Comparison of ENCODE assay signal across 14 cellular contexts in the genomic region with DNA sequence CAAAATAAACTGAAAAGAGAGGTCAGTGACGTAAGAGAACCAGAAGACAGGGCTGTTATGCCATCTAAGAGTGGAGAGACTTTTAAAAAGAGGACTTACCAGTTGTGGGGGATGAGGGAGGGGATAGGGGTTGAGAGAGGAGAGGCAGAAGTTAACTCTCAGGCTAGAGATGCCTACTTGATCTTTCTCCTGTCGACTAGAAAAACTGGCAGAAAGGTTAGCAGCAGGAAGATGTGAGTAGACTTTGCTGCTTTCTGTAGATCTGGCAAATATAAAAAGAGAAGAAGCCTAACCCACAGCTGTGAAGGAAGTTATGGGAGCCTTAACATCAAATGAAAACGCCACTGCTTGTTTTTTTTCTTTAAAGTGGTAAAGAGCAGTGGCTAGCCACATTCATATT. TPM values are rescaled to one million over a fixed set of nuclear protein-coding genes. Genes with fewer than 3 reads are reported as not detected.
DNase-seq lines count a peak whose midpoint lies in the region; ATAC-seq and TF ChIP-seq lines count a peak whose summit lies in the region.
"Had no signal": no experiment of that assay in that cellular context is flagged by ENCODE, and none has a peak within 500 bp of the region (broad histone marks: within the 10 kb centered on the region; RNA-seq: fewer than 3 reads in every experiment).

No MANE protein-coding gene starts in this region.

- POLR2A ChIA-PET in CD4-positive, alpha-beta memory T cell (lab: Charles Lee; ENCODE audit: partially characterized antibody): interaction anchor here (0.6 to 6.2 kb wide), 13 partner anchors 9 to 266 kb away, joined by 3 to 63 read pairs (median 5); partner anchors contain the start of genes BORCS5, CREBL2 and DUSP16

- WGBS in adrenal gland, 4 donors: 50 to 60% (median 56%) methylated on average over 3 of the region's 3 CpGs

- peaks cover 62 to 100% (median 74%) of the 10 kb centered on the region in 4 donors for H3K4me1 Mint-ChIP-seq in CD4-positive, alpha-beta memory T cell
- peaks cover 15 to 20% of the 10 kb centered on the region in 2 donors for H3K4me1 Mint-ChIP-seq in natural killer cell treated with Interleukin-12 subunit alpha and Interleukin-12 subunit beta and Interleukin-15 and Interleukin-18, amount 100 ng/mL, for 72 hours (ENCODE audit: low read depth in 2 of 2)
- no peaks in the 10 kb centered on the region for H3K4me1 Mint-ChIP-seq in type B pancreatic cell (ENCODE audit: unreplicated experiment)

- H3K27me3 Mint-ChIP-seq in CD4-positive, alpha-beta memory T cell: no peaks in the 10 kb centered on the region
- no peaks in the 10 kb centered on the region for H3K27me3 Mint-ChIP-seq in natural killer cell treated with Interleukin-12 subunit alpha and Interleukin-12 subunit beta and Interleukin-15 and Interleukin-18, amount 100 ng/mL, for 72 hours
- H3K27me3 Mint-ChIP-seq in type B pancreatic cell: no peaks in the 10 kb centered on the region

- ATAC-seq in natural killer cell treated with Interleukin-12 subunit alpha and Interleukin-12 subunit beta and Interleukin-15 and Interleukin-18, amount 100 ng/mL, for 72 hours: no peak
- ATAC-seq in HG03565 (IDR thresholded peaks at IDR 0.05; ENCODE audit: unreplicated experiment): no peak

- H3K27me3 ChIP-seq in CD4-positive, alpha-beta memory T cell (ENCODE audit: insufficient read depth, low read length): no peaks in the 10 kb centered on the region
- no peaks in the 10 kb centered on the region for H3K27me3 ChIP-seq in adrenal gland
- H3K27me3 ChIP-seq: esophagus squamous epithelium had no signal

- no peaks in the 10 kb centered on the region for H3K9me3 ChIP-seq in CD4-positive, alpha-beta memory T cell (ENCODE audit: control insufficient read depth in 1 of 2, low read length in 2 of 2)
- H3K9me3 ChIP-seq in adrenal gland (replicated peaks in 1 of 3): no peaks in the 10 kb centered on the region
- H3K9me3 ChIP-seq: esophagus squamous epithelium had no signal

- H3K36me3 Mint-ChIP-seq in CD4-positive, alpha-beta memory T cell: peaks cover 10 to 37% of the 10 kb centered on the region in 2 donors
- no peaks in the 10 kb centered on the region for H3K36me3 Mint-ChIP-seq in natural killer cell treated with Interleukin-12 subunit alpha and Interleukin-12 subunit beta and Interleukin-15 and Interleukin-18, amount 100 ng/mL, for 72 hours
- peaks cover 58% of the 10 kb centered on the region for H3K36me3 Mint-ChIP-seq in type B pancreatic cell

- CTCF ChIA-PET in CD4-positive, alpha-beta memory T cell (lab: Charles Lee; ENCODE audit: partially characterized antibody): interaction anchor here (1.4 to 2.9 kb wide), 3 partner anchors 9 to 115 kb away, joined by 3 to 10 read pairs (median 5); no protein-coding TSS in a partner anchor

- peak overlapping the region; percentile 56 to 84 (median 72) for H3K4me3 Mint-ChIP-seq in CD4-positive, alpha-beta memory T cell
- H3K4me3 Mint-ChIP-seq in natural killer cell treated with Interleukin-12 subunit alpha and Interleukin-12 subunit beta and Interleukin-15 and Interleukin-18, amount 100 ng/mL, for 72 hours: peak overlapping the region; percentile 2
- no peak overlapping the region for H3K4me3 Mint-ChIP-seq in type B pancreatic cell

- peak overlapping the region; percentile 9 to 21 for H3K4me3 ChIP-seq in CD4-positive, alpha-beta memory T cell (ENCODE audit: low read length in 2 of 2)
- H3K4me3 ChIP-seq in adrenal gland: no peak overlapping the region
- H3K4me3 ChIP-seq: esophagus squamous epithelium, left ventricle myocardium inferior had no signal

- intact Hi-C loops in CD4-positive, alpha-beta memory T cell (cut with micrococcal nuclease): loop anchor here (1.0 kb wide), 1 partner anchor 10 kb away; no protein-coding TSS in a partner anchor
- intact Hi-C loops in adrenal gland (cut with DNase I): no loop called here

- peak overlapping the region; percentile 74 to 95 (median 90) for H3K27ac Mint-ChIP-seq in CD4-positive, alpha-beta memory T cell
- H3K27ac Mint-ChIP-seq in natural killer cell treated with Interleukin-12 subunit alpha and Interleukin-12 subunit beta and Interleukin-15 and Interleukin-18, amount 100 ng/mL, for 72 hours: peak overlapping the region; percentile 13 to 46
- H3K27ac Mint-ChIP-seq in type B pancreatic cell: no peak overlapping the region

- peaks cover 0 to 5% (median 0%) of the 10 kb centered on the region in 8 donors for H3K9me3 Mint-ChIP-seq in CD4-positive, alpha-beta memory T cell
- H3K9me3 Mint-ChIP-seq in natural killer cell treated with Interleukin-12 subunit alpha and Interleukin-12 subunit beta and Interleukin-15 and Interleukin-18, amount 100 ng/mL, for 72 hours: peaks cover 2% of the 10 kb centered on the region
- H3K9me3 Mint-ChIP-seq in type B pancreatic cell: peaks cover 8% of the 10 kb centered on the region

- TF ChIP-seq POLR2A in adrenal gland (IDR thresholded peaks at IDR 0.05): no peak

- no peak for TF ChIP-seq CTCF in adrenal gland (IDR thresholded peaks at IDR 0.05)
- no peak for TF ChIP-seq CTCF in type B pancreatic cell (conservative IDR thresholded peaks at IDR 0.05)

- H3K4me1 ChIP-seq in CD4-positive, alpha-beta memory T cell (ENCODE audit: insufficient read depth, low read length): peaks cover 87% of the 10 kb centered on the region
- H3K4me1 ChIP-seq in adrenal gland (replicated peaks in 1 of 2): peaks cover 8 to 41% of the 10 kb centered on the region in 2 donors

- no peaks in the 10 kb centered on the region for H3K36me3 ChIP-seq in CD4-positive, alpha-beta memory T cell (ENCODE audit: insufficient read depth, low read length)
- H3K36me3 ChIP-seq in adrenal gland (replicated peaks in 1 of 2): no peaks in the 10 kb centered on the region

- peak; percentile 42 to 81 (median 71) for DNase-seq in CD4-positive, alpha-beta memory T cell
- DNase-seq in MV-4-11 (lab: John Stamatoyannopoulos, UW) (peak; percentile 36), adrenal gland (no peak), NCI-H748 treated with DMSO at 0.1 percent for 48 hours (lab: John Stamatoyannopoulos, UW) (no peak), hypothalamus (lab: John Stamatoyannopoulos, UW) (no peak), type B pancreatic cell (ENCODE audit: extremely low spot score, unreplicated experiment) (no peak)
- DNase-seq in natural killer cell treated with Interleukin-12 subunit alpha and Interleukin-12 subunit beta and Interleukin-15 and Interleukin-18, amount 100 ng/mL, for 72 hours (ENCODE audit: low spot score): no peak
- DNase-seq: activated CD4-positive, alpha-beta T cell treated with anti-CD3 and anti-CD28 coated beads for 4 hours; esophagus squamous epithelium; left ventricle myocardium inferior; NCI-H1092; stimulated activated CD4-positive, alpha-beta T cell treated with anti-CD3 and anti-CD28 coated beads, Interleukin-4, amount 100 ng/mL, for 1 hour had no signal

- peak overlapping the region; percentile 36 for H3K27ac ChIP-seq in CD4-positive, alpha-beta memory T cell (ENCODE audit: low read depth, low read length)
- peak overlapping the region in 4 of 5 donors; percentile 7 to 66 (median 36) for H3K27ac ChIP-seq in adrenal gland
- H3K27ac ChIP-seq: C4-2B, esophagus squamous epithelium, left ventricle myocardium inferior had no signal

RNA-seq across cellular contexts. Expression of gene CREBL2, which starts 10.7 kb away (rescaled TPM):
- total RNA-seq in CD4-positive, alpha-beta memory T cell: 10 to 100 TPM; 51.0 to 52.0 TPM
- polyA plus RNA-seq in CD4-positive, alpha-beta memory T cell: 100 to 1,000 TPM in 1 of 2 donors, 10 to 100 TPM in 1; 71.7 to 107 TPM
- total RNA-seq in adrenal gland (100 to 1,000 TPM; 116 to 357 (median 151) TPM), type B pancreatic cell (ENCODE audit: low replicate concordance) (11.9 and 21.4 TPM in 2 replicates)
- 100 to 1,000 TPM in 1 of 3 donors, 10 to 100 TPM in 2; 41.5 to 307 (median 50.4) TPM for polyA plus RNA-seq in adrenal gland
- total RNA-seq in natural killer cell treated with Interleukin-12 subunit alpha and Interleukin-12 subunit beta and Interleukin-15 and Interleukin-18, amount 100 ng/mL, for 72 hours: 10 to 100 TPM; 15.5 to 15.9 TPM

RNA-seq across cellular contexts. Expression of gene DUSP16, which starts 59.8 kb away (rescaled TPM):
- 100 to 1,000 TPM; 122 to 125 TPM for total RNA-seq in CD4-positive, alpha-beta memory T cell
- polyA plus RNA-seq in CD4-positive, alpha-beta memory T cell: 10 to 100 TPM; 16.8 to 22.8 TPM
- 100 to 1,000 TPM in 5 of 8 donors, 10 to 100 TPM in 3; 36.4 to 374 (median 118) TPM for total RNA-seq in adrenal gland
- polyA plus RNA-seq in adrenal gland: 100 to 1,000 TPM in 1 of 3 donors, 10 to 100 TPM in 2; 24.5 to 108 (median 32.2) TPM
- total RNA-seq in natural killer cell treated with Interleukin-12 subunit alpha and Interleukin-12 subunit beta and Interleukin-15 and Interleukin-18, amount 100 ng/mL, for 72 hours: 10 to 100 TPM; 21.8 to 22.8 TPM
- total RNA-seq in type B pancreatic cell (ENCODE audit: low replicate concordance): 52.1 and 240 TPM in 2 replicates

Comparison
In these comparisons a context has a peak if more than half of its experiments do, and no peak if none do; other contexts are left out.
1. DNase-seq: peak in CD4-positive, alpha-beta memory T cell (5 of 5) and MV-4-11 (single experiment); none in adrenal gland (0 of 7), natural killer cell treated with Interleukin-12 subunit alpha and Interleukin-12 subunit beta and Interleukin-15 and Interleukin-18, amount 100 ng/mL, for 72 hours (single experiment), NCI-H748 treated with DMSO at 0.1 percent for 48 hours (single experiment), hypothalamus (0 of 51) and type B pancreatic cell (single experiment).
2. H3K4me3 ChIP-seq: peak in CD4-positive, alpha-beta memory T cell (2 of 2); none in adrenal gland (0 of 4).